ENCODE assay signal across 24 cellular contexts in the genomic region with DNA sequence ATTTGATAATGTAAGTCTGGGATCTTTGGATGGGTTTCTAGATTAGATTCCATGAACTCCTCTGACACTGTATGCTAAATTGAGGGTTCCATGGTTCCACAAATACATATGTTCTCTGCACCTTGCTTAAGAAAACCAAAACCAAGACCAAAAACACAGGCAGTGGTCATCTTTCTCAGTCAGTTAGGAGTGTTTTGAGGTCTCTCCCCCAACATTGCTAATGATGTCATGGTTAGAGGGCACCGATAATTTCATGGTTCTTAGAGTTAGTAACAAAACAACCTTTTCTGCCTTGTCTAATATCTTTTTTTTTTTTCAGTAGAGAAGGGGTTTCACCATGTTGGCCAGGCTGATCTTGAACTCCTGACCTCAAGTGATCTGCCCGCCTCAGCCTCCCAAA. TPM values are rescaled to one million over a fixed set of nuclear protein-coding genes. Genes with fewer than 3 reads are reported as not detected.
A peak's percentile ranks its signal among the peaks of the same experiment; 100 is the strongest.
DNase-seq lines count a peak whose midpoint lies in the region; ATAC-seq and TF ChIP-seq lines count a peak whose summit lies in the region.
"Had no signal": no experiment of that assay in that cellular context is flagged by ENCODE, and none has a peak within 500 bp of the region (broad histone marks: within the 10 kb centered on the region; RNA-seq: fewer than 3 reads in every experiment).

No MANE protein-coding gene starts in this region.

- peaks cover 78% of the 10 kb centered on the region for H3K4me1 Mint-ChIP-seq in stimulated activated naive CD8-positive, alpha-beta T cell treated with anti-CD3 and anti-CD28 coated beads, Interleukin-15, amount 100 ng/mL, for 72 hours
- H3K4me1 Mint-ChIP-seq in central memory CD8-positive, alpha-beta T cell, result peaks cover 76% of the 10 kb centered on the region
- peaks cover 43% of the 10 kb centered on the region for H3K4me1 Mint-ChIP-seq in osteocyte (ENCODE audit: unreplicated experiment)

- H3K27me3 Mint-ChIP-seq in stimulated activated naive CD8-positive, alpha-beta T cell treated with anti-CD3 and anti-CD28 coated beads, Interleukin-15, amount 100 ng/mL, for 72 hours, result no peaks in the 10 kb centered on the region
- no peaks in the 10 kb centered on the region for H3K27me3 Mint-ChIP-seq in central memory CD8-positive, alpha-beta T cell
- H3K27me3 Mint-ChIP-seq in osteocyte (ENCODE audit: unreplicated experiment), result no peaks in the 10 kb centered on the region
- H3K27me3 Mint-ChIP-seq: activated B cell treated with CpG ODN at 0.5 μM for 24 hours, type B pancreatic cell had no signal

- no peak for DNase-seq in stimulated activated naive CD8-positive, alpha-beta T cell treated with anti-CD3 and anti-CD28 coated beads, Interleukin-15, amount 100 ng/mL, for 72 hours
- no peak for DNase-seq in stimulated activated naive CD8-positive, alpha-beta T cell treated with anti-CD3 and anti-CD28 coated beads, Interleukin-15, Interleukin-2, amounts not matched to agents 100 U/mL and 50 U/mL, for 24 hours
- no peak for DNase-seq in central memory CD8-positive, alpha-beta T cell (ENCODE audit: low spot score in 2 of 2)
- DNase-seq in NCI-H2029 treated with DMSO at 0.1 percent for 48 hours (lab: John Stamatoyannopoulos, UW) (no peak), osteocyte (ENCODE audit: extremely low spot score, unreplicated experiment) (no peak), NOMO-1 treated with DMSO at 0.1 percent for 48 hours (lab: John Stamatoyannopoulos, UW; ENCODE audit: unreplicated experiment) (no peak), T-helper 2 cell (no peak)
- DNase-seq: activated B cell treated with CpG ODN at 0.5 μM for 24 hours; activated CD4-positive, alpha-beta T cell treated with anti-CD3 and anti-CD28 coated beads, Interleukin-2, amount 50 U/mL, for 48 hours; activated gamma-delta T cell; BE2C; body of pancreas; COR-L47; kidney; NCI-H1436 treated with DMSO at 0.1 percent for 48 hours; NCI-H2171; NCI-H526; RPMI8226; stimulated activated CD4-positive, alpha-beta T cell treated with anti-CD3 and anti-CD28 coated beads, Interleukin-4, amount 100 ng/mL, for 4 hours; T-helper 9 cell had no signal

- H3K27ac Mint-ChIP-seq in stimulated activated naive CD8-positive, alpha-beta T cell treated with anti-CD3 and anti-CD28 coated beads, Interleukin-15, amount 100 ng/mL, for 72 hours, result no peak overlapping the region
- H3K27ac Mint-ChIP-seq in central memory CD8-positive, alpha-beta T cell (ENCODE audit: low read depth), result no peak overlapping the region
- H3K27ac Mint-ChIP-seq in osteocyte (ENCODE audit: unreplicated experiment), result no peak overlapping the region
- H3K27ac Mint-ChIP-seq: type B pancreatic cell had no signal

- H3K36me3 Mint-ChIP-seq in central memory CD8-positive, alpha-beta T cell (ENCODE audit: insufficient read depth), result peaks cover 2% of the 10 kb centered on the region
- H3K36me3 Mint-ChIP-seq in osteocyte (ENCODE audit: unreplicated experiment), result no peaks in the 10 kb centered on the region

- no peak overlapping the region for H3K4me3 Mint-ChIP-seq in stimulated activated naive CD8-positive, alpha-beta T cell treated with anti-CD3 and anti-CD28 coated beads, Interleukin-15, amount 100 ng/mL, for 72 hours
- H3K4me3 Mint-ChIP-seq in central memory CD8-positive, alpha-beta T cell, result peak overlapping the region; percentile 3
- H3K4me3 Mint-ChIP-seq in osteocyte (ENCODE audit: unreplicated experiment), result no peak overlapping the region
- H3K4me3 Mint-ChIP-seq: type B pancreatic cell had no signal

- ATAC-seq in stimulated activated naive CD8-positive, alpha-beta T cell treated with anti-CD3 and anti-CD28 coated beads, Interleukin-15, amount 100 ng/mL, for 72 hours, result peak; percentile 58
- no peak for ATAC-seq in stimulated activated naive CD8-positive, alpha-beta T cell treated with anti-CD3 and anti-CD28 coated beads, Interleukin-15, Interleukin-2, amounts not matched to agents 100 U/mL and 50 U/mL, for 24 hours
- ATAC-seq in GM21390 (IDR thresholded peaks at IDR 0.05; ENCODE audit: unreplicated experiment), result peak; percentile 39
- no peak for ATAC-seq in central memory CD8-positive, alpha-beta T cell (replicated peaks; ENCODE audit: extremely low read depth, poor library complexity, severe bottlenecking)
- ATAC-seq: A549, body of pancreas, SK-N-SH treated with all-trans-retinoic acid at 6 μM for 48 hours had no signal

- TF ChIP-seq CTCF in osteocyte (IDR thresholded peaks at IDR 0.05), result no peak

- no peaks in the 10 kb centered on the region for H3K9me3 Mint-ChIP-seq in stimulated activated naive CD8-positive, alpha-beta T cell treated with anti-CD3 and anti-CD28 coated beads, Interleukin-15, amount 100 ng/mL, for 72 hours
- no peaks in the 10 kb centered on the region for H3K9me3 Mint-ChIP-seq in central memory CD8-positive, alpha-beta T cell
- H3K9me3 Mint-ChIP-seq in osteocyte (ENCODE audit: unreplicated experiment), result no peaks in the 10 kb centered on the region
- H3K9me3 Mint-ChIP-seq: activated B cell treated with CpG ODN at 0.5 μM for 24 hours had no signal

RNA-seq across cellular contexts. Expression of gene ARID1B, which starts 44.5 kb away (rescaled TPM):
- total RNA-seq in osteocyte, result 78.1 and 82.7 TPM in 2 replicates

Comparison
In these comparisons a context has a peak if more than half of its experiments do, and no peak if none do; other contexts are left out.
1. ATAC-seq: peak in stimulated activated naive CD8-positive, alpha-beta T cell treated with anti-CD3 and anti-CD28 coated beads, Interleukin-15, amount 100 ng/mL, for 72 hours (single experiment) and GM21390 (single experiment); none in stimulated activated naive CD8-positive, alpha-beta T cell treated with anti-CD3 and anti-CD28 coated beads, Interleukin-15, Interleukin-2, amounts not matched to agents 100 U/mL and 50 U/mL, for 24 hours (single experiment) and central memory CD8-positive, alpha-beta T cell (single experiment).